1 cellular context compared by ENCODE assay signal in the genomic region with DNA sequence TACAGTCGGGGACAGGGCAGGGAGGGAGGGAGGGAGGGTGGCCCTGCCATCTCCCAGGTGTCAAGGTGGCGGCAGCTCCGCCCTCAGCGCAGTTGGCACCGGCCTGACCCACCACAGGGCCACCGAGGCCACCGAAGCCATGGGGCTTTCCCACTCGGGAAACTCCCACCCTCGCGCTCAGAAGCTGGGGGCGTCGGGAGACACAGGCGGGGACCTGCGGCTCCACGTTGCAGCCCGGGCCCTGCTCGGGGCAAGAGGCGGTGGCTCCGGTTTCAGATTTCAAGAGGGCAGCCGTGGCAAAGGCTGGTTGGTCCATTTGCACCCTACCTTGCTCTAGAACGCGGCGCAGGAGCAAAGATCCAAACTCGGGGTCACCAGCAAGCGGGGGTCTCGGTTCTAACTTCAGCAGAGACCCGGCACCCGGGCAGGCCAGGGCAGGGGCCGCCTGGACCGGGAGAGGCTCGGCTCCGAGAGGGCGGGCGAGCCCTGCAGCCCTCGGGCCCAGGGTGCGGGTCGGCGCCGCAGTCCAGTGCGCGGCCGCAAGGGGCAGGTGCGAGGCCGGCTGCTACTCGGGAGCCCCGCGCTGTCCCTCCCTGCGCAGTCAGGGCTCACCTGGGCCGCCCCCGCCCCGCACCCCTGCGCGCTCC.
TF ChIP-seq lines count a peak whose summit lies in the region.

No MANE protein-coding gene starts in this region.

TF ChIP-seq in HEK293, 187 proteins besides CTCF, POLR2A, EP300 and RAD21 (continued from another document):
- TF ChIP-seq, protein P1, sequence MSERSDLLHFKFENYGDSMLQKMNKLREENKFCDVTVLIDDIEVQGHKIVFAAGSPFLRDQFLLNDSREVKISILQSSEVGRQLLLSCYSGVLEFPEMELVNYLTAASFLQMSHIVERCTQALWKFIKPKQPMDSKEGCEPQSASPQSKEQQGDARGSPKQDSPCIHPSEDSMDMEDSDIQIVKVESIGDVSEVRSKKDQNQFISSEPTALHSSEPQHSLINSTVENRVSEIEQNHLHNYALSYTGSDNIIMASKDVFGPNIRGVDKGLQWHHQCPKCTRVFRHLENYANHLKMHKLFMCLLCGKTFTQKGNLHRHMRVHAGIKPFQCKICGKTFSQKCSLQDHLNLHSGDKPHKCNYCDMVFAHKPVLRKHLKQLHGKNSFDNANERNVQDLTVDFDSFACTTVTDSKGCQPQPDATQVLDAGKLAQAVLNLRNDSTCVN (tag by site-specific recombination; optimal IDR thresholded peaks at IDR 0.05), result peak; percentile 26
- TF ChIP-seq ZFHX2 (tag by site-specific recombination; conservative IDR thresholded peaks at IDR 0.05) (peak; percentile 14; the same call in 1 of the 2 replicates), ZBTB20 (tag by site-specific recombination; IDR thresholded peaks at IDR 0.05) (peak; percentile 29; the same call in 1 of the 2 replicates)
- TF ChIP-seq, protein P2, sequence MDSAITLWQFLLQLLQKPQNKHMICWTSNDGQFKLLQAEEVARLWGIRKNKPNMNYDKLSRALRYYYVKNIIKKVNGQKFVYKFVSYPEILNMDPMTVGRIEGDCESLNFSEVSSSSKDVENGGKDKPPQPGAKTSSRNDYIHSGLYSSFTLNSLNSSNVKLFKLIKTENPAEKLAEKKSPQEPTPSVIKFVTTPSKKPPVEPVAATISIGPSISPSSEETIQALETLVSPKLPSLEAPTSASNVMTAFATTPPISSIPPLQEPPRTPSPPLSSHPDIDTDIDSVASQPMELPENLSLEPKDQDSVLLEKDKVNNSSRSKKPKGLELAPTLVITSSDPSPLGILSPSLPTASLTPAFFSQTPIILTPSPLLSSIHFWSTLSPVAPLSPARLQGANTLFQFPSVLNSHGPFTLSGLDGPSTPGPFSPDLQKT (IDR thresholded peaks at IDR 0.05; ENCODE audit: borderline replicate concordance, low read depth, low read length), result no peak
- TF ChIP-seq, protein P3, sequence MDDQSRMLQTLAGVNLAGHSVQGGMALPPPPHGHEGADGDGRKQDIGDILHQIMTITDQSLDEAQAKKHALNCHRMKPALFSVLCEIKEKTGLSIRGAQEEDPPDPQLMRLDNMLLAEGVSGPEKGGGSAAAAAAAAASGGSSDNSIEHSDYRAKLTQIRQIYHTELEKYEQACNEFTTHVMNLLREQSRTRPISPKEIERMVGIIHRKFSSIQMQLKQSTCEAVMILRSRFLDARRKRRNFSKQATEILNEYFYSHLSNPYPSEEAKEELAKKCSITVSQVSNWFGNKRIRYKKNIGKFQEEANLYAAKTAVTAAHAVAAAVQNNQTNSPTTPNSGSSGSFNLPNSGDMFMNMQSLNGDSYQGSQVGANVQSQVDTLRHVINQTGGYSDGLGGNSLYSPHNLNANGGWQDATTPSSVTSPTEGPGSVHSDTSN (CRISPR knock-in tag; IDR thresholded peaks at IDR 0.05), result peak; percentile 54; the same call in 1 of the 2 replicates
TF ChIP-seq in HEK293: peak in this region for 8.
